ENCODE assay signal across 1 cellular context in genomic region chr3:135528638-135529037, GRCh38.
TF ChIP-seq lines count a peak whose summit lies in the region.

No MANE protein-coding gene starts in this region.

TF ChIP-seq in HEK293, 187 proteins besides CTCF, POLR2A, EP300 and RAD21 (continued from another document and continues in another):
- TF ChIP-seq ZBTB26 (tag by site-specific recombination; optimal IDR thresholded peaks at IDR 0.05) (no peak), ZFHX2 (tag by site-specific recombination; conservative IDR thresholded peaks at IDR 0.05) (no peak), ZNF121 (tag by site-specific recombination; IDR thresholded peaks at IDR 0.05) (no peak), ZNF510 (tag by site-specific recombination; IDR thresholded peaks at IDR 0.05; ENCODE audit: insufficient replicate concordance) (no peak), ZNF555 (tag by site-specific recombination; conservative IDR thresholded peaks at IDR 0.05) (no peak), HOXD13 (CRISPR knock-in tag; IDR thresholded peaks at IDR 0.05; ENCODE audit: borderline replicate concordance) (no peak), HOXA7 (CRISPR knock-in tag; IDR thresholded peaks at IDR 0.05; ENCODE audit: borderline replicate concordance) (no peak), ZNF560 (tag by site-specific recombination; IDR thresholded peaks at IDR 0.05; ENCODE audit: borderline replicate concordance) (no peak), ZNF112 (tag by site-specific recombination; IDR thresholded peaks at IDR 0.05) (no peak), ZNF571 (tag by site-specific recombination; IDR thresholded peaks at IDR 0.05) (no peak), ZNF214 (tag by site-specific recombination; IDR thresholded peaks at IDR 0.05; ENCODE audit: borderline replicate concordance) (no peak), ZNF274 (IDR thresholded peaks at IDR 0.05; ENCODE audit: low read length) (no peak), ZNF274 (tag by site-specific recombination; IDR thresholded peaks at IDR 0.05; ENCODE audit: borderline replicate concordance) (no peak), ZNF610 (tag by site-specific recombination; IDR thresholded peaks at IDR 0.05; ENCODE audit: borderline replicate concordance) (no peak), ZNF157 (tag by site-specific recombination; IDR thresholded peaks at IDR 0.05) (no peak), PRDM4 (tag by site-specific recombination; IDR thresholded peaks at IDR 0.05) (peak; percentile 63; the same call in 1 of the 2 replicates), ZNF830 (tag by site-specific recombination; IDR thresholded peaks at IDR 0.05; ENCODE audit: low read depth) (no peak), ZNF37A (tag by site-specific recombination; IDR thresholded peaks at IDR 0.05) (no peak), BCL11A (tag by site-specific recombination; IDR thresholded peaks at IDR 0.05; ENCODE audit: low read depth) (peak; percentile 83; the same call in 1 of the 2 replicates), ZBTB1 (tag by site-specific recombination; IDR thresholded peaks at IDR 0.05) (0 out of 2 replicates have a peak, but pooled peaks have one; percentile 43), ZNF362 (tag by site-specific recombination; IDR thresholded peaks at IDR 0.05) (peak; percentile 69; the same call in 1 of the 2 replicates), GLI4 (tag by site-specific recombination; IDR thresholded peaks at IDR 0.05) (no peak), ZNF433 (tag by site-specific recombination; IDR thresholded peaks at IDR 0.05; ENCODE audit: low read depth) (no peak), ZNF501 (tag by site-specific recombination; IDR thresholded peaks at IDR 0.05) (no peak), ZNF311 (tag by site-specific recombination; IDR thresholded peaks at IDR 0.05; ENCODE audit: borderline replicate concordance) (no peak), ZNF146 (tag by site-specific recombination; IDR thresholded peaks at IDR 0.05) (no peak)
- TF ChIP-seq, protein P1, sequence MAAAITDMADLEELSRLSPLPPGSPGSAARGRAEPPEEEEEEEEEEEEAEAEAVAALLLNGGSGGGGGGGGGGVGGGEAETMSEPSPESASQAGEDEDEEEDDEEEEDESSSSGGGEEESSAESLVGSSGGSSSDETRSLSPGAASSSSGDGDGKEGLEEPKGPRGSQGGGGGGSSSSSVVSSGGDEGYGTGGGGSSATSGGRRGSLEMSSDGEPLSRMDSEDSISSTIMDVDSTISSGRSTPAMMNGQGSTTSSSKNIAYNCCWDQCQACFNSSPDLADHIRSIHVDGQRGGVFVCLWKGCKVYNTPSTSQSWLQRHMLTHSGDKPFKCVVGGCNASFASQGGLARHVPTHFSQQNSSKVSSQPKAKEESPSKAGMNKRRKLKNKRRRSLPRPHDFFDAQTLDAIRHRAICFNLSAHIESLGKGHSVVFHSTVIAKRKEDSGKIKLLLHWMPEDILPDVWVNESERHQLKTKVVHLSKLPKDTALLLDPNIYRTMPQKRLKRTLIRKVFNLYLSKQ (tag by site-specific recombination; IDR thresholded peaks at IDR 0.05; ENCODE audit: borderline replicate concordance): no peak
- TF ChIP-seq, protein P2, sequence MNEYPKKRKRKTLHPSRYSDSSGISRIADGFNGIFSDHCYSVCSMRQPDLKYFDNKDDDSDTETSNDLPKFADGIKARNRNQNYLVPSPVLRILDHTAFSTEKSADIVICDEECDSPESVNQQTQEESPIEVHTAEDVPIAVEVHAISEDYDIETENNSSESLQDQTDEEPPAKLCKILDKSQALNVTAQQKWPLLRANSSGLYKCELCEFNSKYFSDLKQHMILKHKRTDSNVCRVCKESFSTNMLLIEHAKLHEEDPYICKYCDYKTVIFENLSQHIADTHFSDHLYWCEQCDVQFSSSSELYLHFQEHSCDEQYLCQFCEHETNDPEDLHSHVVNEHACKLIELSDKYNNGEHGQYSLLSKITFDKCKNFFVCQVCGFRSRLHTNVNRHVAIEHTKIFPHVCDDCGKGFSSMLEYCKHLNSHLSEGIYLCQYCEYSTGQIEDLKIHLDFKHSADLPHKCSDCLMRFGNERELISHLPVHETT (tag by site-specific recombination; IDR thresholded peaks at IDR 0.05): 0 out of 2 replicates have a peak, but pooled peaks have one; percentile 57
- TF ChIP-seq, protein P3, sequence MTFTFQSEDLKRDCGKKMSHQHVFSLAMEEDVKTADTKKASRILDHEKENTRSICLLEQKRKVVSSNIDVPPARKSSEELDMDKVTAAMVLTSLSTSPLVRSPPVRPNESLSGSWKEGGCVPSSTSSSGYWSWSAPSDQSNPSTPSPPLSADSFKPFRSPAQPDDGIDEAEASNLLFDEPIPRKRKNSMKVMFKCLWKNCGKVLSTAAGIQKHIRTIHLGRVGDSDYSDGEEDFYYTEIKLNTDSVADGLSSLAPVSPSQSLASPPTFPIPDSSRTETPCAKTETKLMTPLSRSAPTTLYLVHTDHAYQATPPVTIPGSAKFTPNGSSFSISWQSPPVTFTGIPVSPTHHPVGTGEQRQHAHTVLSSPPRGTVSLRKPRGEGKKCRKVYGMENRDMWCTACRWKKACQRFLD (tag by site-specific recombination; IDR thresholded peaks at IDR 0.05): no peak
- TF ChIP-seq, protein P4, sequence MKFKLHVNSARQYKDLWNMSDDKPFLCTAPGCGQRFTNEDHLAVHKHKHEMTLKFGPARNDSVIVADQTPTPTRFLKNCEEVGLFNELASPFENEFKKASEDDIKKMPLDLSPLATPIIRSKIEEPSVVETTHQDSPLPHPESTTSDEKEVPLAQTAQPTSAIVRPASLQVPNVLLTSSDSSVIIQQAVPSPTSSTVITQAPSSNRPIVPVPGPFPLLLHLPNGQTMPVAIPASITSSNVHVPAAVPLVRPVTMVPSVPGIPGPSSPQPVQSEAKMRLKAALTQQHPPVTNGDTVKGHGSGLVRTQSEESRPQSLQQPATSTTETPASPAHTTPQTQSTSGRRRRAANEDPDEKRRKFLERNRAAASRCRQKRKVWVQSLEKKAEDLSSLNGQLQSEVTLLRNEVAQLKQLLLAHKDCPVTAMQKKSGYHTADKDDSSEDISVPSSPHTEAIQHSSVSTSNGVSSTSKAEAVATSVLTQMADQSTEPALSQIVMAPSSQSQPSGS (tag by site-specific recombination; IDR thresholded peaks at IDR 0.05; ENCODE audit: low read depth): 0 out of 2 replicates have a peak, but pooled peaks have one; percentile 6
- TF ChIP-seq, protein P5, sequence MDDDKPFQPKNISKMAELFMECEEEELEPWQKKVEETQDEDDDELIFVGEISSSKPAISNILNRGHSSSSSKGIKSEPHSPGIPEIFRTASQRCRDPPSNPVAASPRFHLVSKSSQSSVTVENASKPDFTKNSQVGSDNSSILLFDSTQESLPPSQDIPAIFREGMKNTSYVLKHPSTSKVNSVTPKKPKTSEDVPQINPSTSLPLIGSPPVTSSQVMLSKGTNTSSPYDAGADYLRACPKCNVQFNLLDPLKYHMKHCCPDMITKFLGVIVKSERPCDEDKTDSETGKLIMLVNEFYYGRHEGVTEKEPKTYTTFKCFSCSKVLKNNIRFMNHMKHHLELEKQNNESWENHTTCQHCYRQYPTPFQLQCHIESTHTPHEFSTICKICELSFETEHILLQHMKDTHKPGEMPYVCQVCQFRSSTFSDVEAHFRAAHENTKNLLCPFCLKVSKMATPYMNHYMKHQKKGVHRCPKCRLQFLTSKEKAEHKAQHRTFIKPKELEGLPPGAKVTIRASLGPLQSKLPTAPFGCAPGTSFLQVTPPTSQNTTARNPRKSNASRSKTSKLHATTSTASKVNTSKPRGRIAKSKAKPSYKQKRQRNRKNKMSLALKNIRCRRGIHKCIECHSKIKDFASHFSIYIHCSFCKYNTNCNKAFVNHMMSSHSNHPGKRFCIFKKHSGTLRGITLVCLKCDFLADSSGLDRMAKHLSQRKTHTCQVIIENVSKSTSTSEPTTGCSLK (tag by site-specific recombination; IDR thresholded peaks at IDR 0.05): no peak
- TF ChIP-seq, protein P6, sequence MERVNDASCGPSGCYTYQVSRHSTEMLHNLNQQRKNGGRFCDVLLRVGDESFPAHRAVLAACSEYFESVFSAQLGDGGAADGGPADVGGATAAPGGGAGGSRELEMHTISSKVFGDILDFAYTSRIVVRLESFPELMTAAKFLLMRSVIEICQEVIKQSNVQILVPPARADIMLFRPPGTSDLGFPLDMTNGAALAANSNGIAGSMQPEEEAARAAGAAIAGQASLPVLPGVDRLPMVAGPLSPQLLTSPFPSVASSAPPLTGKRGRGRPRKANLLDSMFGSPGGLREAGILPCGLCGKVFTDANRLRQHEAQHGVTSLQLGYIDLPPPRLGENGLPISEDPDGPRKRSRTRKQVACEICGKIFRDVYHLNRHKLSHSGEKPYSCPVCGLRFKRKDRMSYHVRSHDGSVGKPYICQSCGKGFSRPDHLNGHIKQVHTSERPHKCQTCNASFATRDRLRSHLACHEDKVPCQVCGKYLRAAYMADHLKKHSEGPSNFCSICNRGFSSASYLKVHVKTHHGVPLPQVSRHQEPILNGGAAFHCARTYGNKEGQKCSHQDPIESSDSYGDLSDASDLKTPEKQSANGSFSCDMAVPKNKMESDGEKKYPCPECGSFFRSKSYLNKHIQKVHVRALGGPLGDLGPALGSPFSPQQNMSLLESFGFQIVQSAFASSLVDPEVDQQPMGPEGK (tag by site-specific recombination; IDR thresholded peaks at IDR 0.05): 0 out of 2 replicates have a peak, but pooled peaks have one; percentile 14
- TF ChIP-seq, protein P7, sequence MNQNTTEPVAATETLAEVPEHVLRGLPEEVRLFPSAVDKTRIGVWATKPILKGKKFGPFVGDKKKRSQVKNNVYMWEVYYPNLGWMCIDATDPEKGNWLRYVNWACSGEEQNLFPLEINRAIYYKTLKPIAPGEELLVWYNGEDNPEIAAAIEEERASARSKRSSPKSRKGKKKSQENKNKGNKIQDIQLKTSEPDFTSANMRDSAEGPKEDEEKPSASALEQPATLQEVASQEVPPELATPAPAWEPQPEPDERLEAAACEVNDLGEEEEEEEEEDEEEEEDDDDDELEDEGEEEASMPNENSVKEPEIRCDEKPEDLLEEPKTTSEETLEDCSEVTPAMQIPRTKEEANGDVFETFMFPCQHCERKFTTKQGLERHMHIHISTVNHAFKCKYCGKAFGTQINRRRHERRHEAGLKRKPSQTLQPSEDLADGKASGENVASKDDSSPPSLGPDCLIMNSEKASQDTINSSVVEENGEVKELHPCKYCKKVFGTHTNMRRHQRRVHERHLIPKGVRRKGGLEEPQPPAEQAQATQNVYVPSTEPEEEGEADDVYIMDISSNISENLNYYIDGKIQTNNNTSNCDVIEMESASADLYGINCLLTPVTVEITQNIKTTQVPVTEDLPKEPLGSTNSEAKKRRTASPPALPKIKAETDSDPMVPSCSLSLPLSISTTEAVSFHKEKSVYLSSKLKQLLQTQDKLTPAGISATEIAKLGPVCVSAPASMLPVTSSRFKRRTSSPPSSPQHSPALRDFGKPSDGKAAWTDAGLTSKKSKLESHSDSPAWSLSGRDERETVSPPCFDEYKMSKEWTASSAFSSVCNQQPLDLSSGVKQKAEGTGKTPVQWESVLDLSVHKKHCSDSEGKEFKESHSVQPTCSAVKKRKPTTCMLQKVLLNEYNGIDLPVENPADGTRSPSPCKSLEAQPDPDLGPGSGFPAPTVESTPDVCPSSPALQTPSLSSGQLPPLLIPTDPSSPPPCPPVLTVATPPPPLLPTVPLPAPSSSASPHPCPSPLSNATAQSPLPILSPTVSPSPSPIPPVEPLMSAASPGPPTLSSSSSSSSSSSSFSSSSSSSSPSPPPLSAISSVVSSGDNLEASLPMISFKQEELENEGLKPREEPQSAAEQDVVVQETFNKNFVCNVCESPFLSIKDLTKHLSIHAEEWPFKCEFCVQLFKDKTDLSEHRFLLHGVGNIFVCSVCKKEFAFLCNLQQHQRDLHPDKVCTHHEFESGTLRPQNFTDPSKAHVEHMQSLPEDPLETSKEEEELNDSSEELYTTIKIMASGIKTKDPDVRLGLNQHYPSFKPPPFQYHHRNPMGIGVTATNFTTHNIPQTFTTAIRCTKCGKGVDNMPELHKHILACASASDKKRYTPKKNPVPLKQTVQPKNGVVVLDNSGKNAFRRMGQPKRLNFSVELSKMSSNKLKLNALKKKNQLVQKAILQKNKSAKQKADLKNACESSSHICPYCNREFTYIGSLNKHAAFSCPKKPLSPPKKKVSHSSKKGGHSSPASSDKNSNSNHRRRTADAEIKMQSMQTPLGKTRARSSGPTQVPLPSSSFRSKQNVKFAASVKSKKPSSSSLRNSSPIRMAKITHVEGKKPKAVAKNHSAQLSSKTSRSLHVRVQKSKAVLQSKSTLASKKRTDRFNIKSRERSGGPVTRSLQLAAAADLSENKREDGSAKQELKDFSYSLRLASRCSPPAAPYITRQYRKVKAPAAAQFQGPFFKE (tag by site-specific recombination; IDR thresholded peaks at IDR 0.05; ENCODE audit: borderline replicate concordance): no peak
